Comparison of ENCODE assay signal across 8 cellular contexts in genomic region chr3:79086514-79086913, GRCh38.
DNase-seq lines count a peak whose midpoint lies in the region; ATAC-seq and TF ChIP-seq lines count a peak whose summit lies in the region.

No MANE protein-coding gene starts in this region.

- H3K4ac ChIP-seq in mesenchymal stem cell (ENCODE audit: low read depth in 1 of 2, low read length in 2 of 2): no peak overlapping the region

- TF ChIP-seq EP300 in Ishikawa (IDR thresholded peaks at IDR 0.05; ENCODE audit: borderline replicate concordance): no peak

- H3K27ac Mint-ChIP-seq in activated CD8-positive, alpha-beta memory T cell treated with anti-CD3 and anti-CD28 coated beads, Interleukin-2, amount 10 ng/mL, durations not matched to agents 7 days and 5 days: no peak overlapping the region
- no peak overlapping the region for H3K27ac Mint-ChIP-seq in CD4-positive, alpha-beta memory T cell

- no peak overlapping the region for H3K14ac ChIP-seq in mesenchymal stem cell (ENCODE audit: low read length in 2 of 2)

- H3K9me3 ChIP-seq in mesenchymal stem cell (ENCODE audit: control insufficient read depth, low read length): no peaks in the 10 kb centered on the region
- no peaks in the 10 kb centered on the region for H3K9me3 ChIP-seq in CD4-positive, alpha-beta memory T cell (ENCODE audit: control insufficient read depth in 1 of 2, low read length in 2 of 2)

- no peak overlapping the region for H2BK5ac ChIP-seq in mesenchymal stem cell (ENCODE audit: low read depth, low read length, poor library complexity, severe bottlenecking)

- peaks cover 3% of the 10 kb centered on the region for H3K9me3 Mint-ChIP-seq in activated CD8-positive, alpha-beta memory T cell treated with anti-CD3 and anti-CD28 coated beads, Interleukin-2, amount 10 ng/mL, durations not matched to agents 7 days and 5 days (ENCODE audit: low read depth)
- peaks cover 0 to 13% (median 4%) of the 10 kb centered on the region in 8 donors for H3K9me3 Mint-ChIP-seq in CD4-positive, alpha-beta memory T cell

- intact Hi-C loops in CD4-positive, alpha-beta memory T cell (cut with micrococcal nuclease): no loop called here

- no peaks in the 10 kb centered on the region for H3K27me3 ChIP-seq in mesenchymal stem cell (ENCODE audit: control insufficient read depth in 1 of 2, insufficient read depth in 1 of 2, low read length in 2 of 2)
- no peaks in the 10 kb centered on the region for H3K27me3 ChIP-seq in CD4-positive, alpha-beta memory T cell (ENCODE audit: insufficient read depth, low read length)

- H3K4me1 Mint-ChIP-seq in activated CD8-positive, alpha-beta memory T cell treated with anti-CD3 and anti-CD28 coated beads, Interleukin-2, amount 10 ng/mL, durations not matched to agents 7 days and 5 days: no peaks in the 10 kb centered on the region
- H3K4me1 Mint-ChIP-seq in CD4-positive, alpha-beta memory T cell: no peaks in the 10 kb centered on the region

- H3K4me2 ChIP-seq in mesenchymal stem cell (ENCODE audit: low read length, poor library complexity, severe bottlenecking): no peak overlapping the region

- no peaks in the 10 kb centered on the region for H3K79me1 ChIP-seq in mesenchymal stem cell (replicated peaks; ENCODE audit: low read length, poor library complexity, severe bottlenecking)

- H3K18ac ChIP-seq in mesenchymal stem cell (ENCODE audit: low read depth in 1 of 2, low read length in 2 of 2): no peak overlapping the region

- no peak overlapping the region for H2BK15ac ChIP-seq in mesenchymal stem cell (ENCODE audit: low read depth, poor library complexity, severe bottlenecking)

- peak; percentile 38 for DNase-seq in activated CD8-positive, alpha-beta memory T cell treated with anti-CD3 and anti-CD28 coated beads, Interleukin-2, amount 10 ng/mL, durations not matched to agents 7 days and 5 days
- no peak for DNase-seq in activated CD8-positive, alpha-beta memory T cell treated with anti-CD3 and anti-CD28 coated beads, Interleukin-2, amount 50 U/mL, for 4 hours
- DNase-seq in RPMI7951 (ENCODE audit: low read depth): peak; percentile 56
- peak; percentile 64 for DNase-seq in dedifferentiated amniotic fluid mesenchymal stem cell (ENCODE audit: extremely low spot score)
- DNase-seq in mesenchymal stem cell: peak; percentile 65
- no peak for DNase-seq in CD4-positive, alpha-beta memory T cell

- no peaks in the 10 kb centered on the region for H3K36me3 Mint-ChIP-seq in activated CD8-positive, alpha-beta memory T cell treated with anti-CD3 and anti-CD28 coated beads, Interleukin-2, amount 10 ng/mL, durations not matched to agents 7 days and 5 days
- no peaks in the 10 kb centered on the region for H3K36me3 Mint-ChIP-seq in CD4-positive, alpha-beta memory T cell

- no peak overlapping the region for H3K27ac ChIP-seq in mesenchymal stem cell (ENCODE audit: low read length, poor library complexity, severe bottlenecking)
- no peak overlapping the region for H3K27ac ChIP-seq in CD4-positive, alpha-beta memory T cell (ENCODE audit: low read depth, low read length)

- no peaks in the 10 kb centered on the region for H3K4me1 ChIP-seq in mesenchymal stem cell (ENCODE audit: control insufficient read depth, insufficient read depth, low read depth, low read length)
- H3K4me1 ChIP-seq in CD4-positive, alpha-beta memory T cell (ENCODE audit: insufficient read depth, low read length): no peaks in the 10 kb centered on the region

- no peak for ATAC-seq in activated CD8-positive, alpha-beta memory T cell treated with anti-CD3 and anti-CD28 coated beads, Interleukin-2, amount 10 ng/mL, durations not matched to agents 7 days and 5 days
- ATAC-seq in GM21723 (IDR thresholded peaks at IDR 0.05; ENCODE audit: unreplicated experiment): peak; percentile 97

- H3K4me3 ChIP-seq in mesenchymal stem cell (ENCODE audit: insufficient read depth in 1 of 2, low read depth in 1 of 2, low read length in 2 of 2): no peak overlapping the region
- no peak overlapping the region for H3K4me3 ChIP-seq in CD4-positive, alpha-beta memory T cell (ENCODE audit: low read length in 2 of 2)

- CTCF ChIA-PET in activated CD8-positive, alpha-beta memory T cell treated with anti-CD3 and anti-CD28 coated beads, Interleukin-2, amount 10 ng/mL, durations not matched to agents 7 days and 5 days (lab: Charles Lee): no interaction called here
- CTCF ChIA-PET in CD4-positive, alpha-beta memory T cell (lab: Charles Lee; ENCODE audit: partially characterized antibody): no interaction called here

- no peak overlapping the region for H2BK120ac ChIP-seq in mesenchymal stem cell (ENCODE audit: low read depth, low read length)

- no peak overlapping the region for H2BK12ac ChIP-seq in mesenchymal stem cell (ENCODE audit: low read length in 2 of 2)

- peak; percentile 72 for TF ChIP-seq RAD21 in Ishikawa (IDR thresholded peaks at IDR 0.05; ENCODE audit: low read depth)

- peak overlapping the region; percentile 24 for H3K9ac ChIP-seq in mesenchymal stem cell (ENCODE audit: low read length)

- H2AK5ac ChIP-seq in mesenchymal stem cell (ENCODE audit: low read length, severe bottlenecking): no peak overlapping the region

- no peaks in the 10 kb centered on the region for H3K27me3 Mint-ChIP-seq in activated CD8-positive, alpha-beta memory T cell treated with anti-CD3 and anti-CD28 coated beads, Interleukin-2, amount 10 ng/mL, durations not matched to agents 7 days and 5 days
- H3K27me3 Mint-ChIP-seq in CD4-positive, alpha-beta memory T cell: no peaks in the 10 kb centered on the region

- H4K8ac ChIP-seq in mesenchymal stem cell (ENCODE audit: low read length): no peak overlapping the region

- H3K23ac ChIP-seq in mesenchymal stem cell (ENCODE audit: low read length in 2 of 2): no peak overlapping the region

- POLR2A ChIA-PET in CD4-positive, alpha-beta memory T cell (lab: Charles Lee; ENCODE audit: partially characterized antibody): no interaction called here

- H4K91ac ChIP-seq in mesenchymal stem cell (ENCODE audit: low read length): no peak overlapping the region

- no peak overlapping the region for H3K4me3 Mint-ChIP-seq in activated CD8-positive, alpha-beta memory T cell treated with anti-CD3 and anti-CD28 coated beads, Interleukin-2, amount 10 ng/mL, durations not matched to agents 7 days and 5 days
- no peak overlapping the region for H3K4me3 Mint-ChIP-seq in CD4-positive, alpha-beta memory T cell

- WGBS in mesenchymal stem cell: 0% methylated on average over 3 of the region's 6 CpGs

- no peak overlapping the region for H2AFZ ChIP-seq in mesenchymal stem cell (ENCODE audit: low read depth, low read length)

- H3K36me3 ChIP-seq in mesenchymal stem cell (ENCODE audit: control insufficient read depth in 1 of 2, insufficient read depth in 2 of 2, low read depth in 1 of 2, low read length in 2 of 2): no peaks in the 10 kb centered on the region
- no peaks in the 10 kb centered on the region for H3K36me3 ChIP-seq in CD4-positive, alpha-beta memory T cell (ENCODE audit: insufficient read depth, low read length)

TF ChIP-seq in Ishikawa, 13 proteins besides CTCF, POLR2A, EP300 and RAD21:
- TF ChIP-seq, protein P1, sequence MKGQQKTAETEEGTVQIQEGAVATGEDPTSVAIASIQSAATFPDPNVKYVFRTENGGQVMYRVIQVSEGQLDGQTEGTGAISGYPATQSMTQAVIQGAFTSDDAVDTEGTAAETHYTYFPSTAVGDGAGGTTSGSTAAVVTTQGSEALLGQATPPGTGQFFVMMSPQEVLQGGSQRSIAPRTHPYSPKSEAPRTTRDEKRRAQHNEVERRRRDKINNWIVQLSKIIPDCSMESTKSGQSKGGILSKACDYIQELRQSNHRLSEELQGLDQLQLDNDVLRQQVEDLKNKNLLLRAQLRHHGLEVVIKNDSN (IDR thresholded peaks at IDR 0.05): no peak
- 0 out of 2 replicates have a peak, but pooled peaks have one; percentile 20 for TF ChIP-seq CEBPB (IDR thresholded peaks at IDR 0.05)
- TF ChIP-seq, protein P2, sequence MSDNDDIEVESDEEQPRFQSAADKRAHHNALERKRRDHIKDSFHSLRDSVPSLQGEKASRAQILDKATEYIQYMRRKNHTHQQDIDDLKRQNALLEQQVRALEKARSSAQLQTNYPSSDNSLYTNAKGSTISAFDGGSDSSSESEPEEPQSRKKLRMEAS (IDR thresholded peaks at IDR 0.05): no peak

Comparison
In these comparisons a context has a peak if more than half of its experiments do, and no peak if none do; other contexts are left out.
1. DNase-seq: peak in activated CD8-positive, alpha-beta memory T cell treated with anti-CD3 and anti-CD28 coated beads, Interleukin-2, amount 10 ng/mL, durations not matched to agents 7 days and 5 days (single experiment), RPMI7951 (single experiment), dedifferentiated amniotic fluid mesenchymal stem cell (single experiment) and mesenchymal stem cell (single experiment); none in activated CD8-positive, alpha-beta memory T cell treated with anti-CD3 and anti-CD28 coated beads, Interleukin-2, amount 50 U/mL, for 4 hours (single experiment) and CD4-positive, alpha-beta memory T cell (0 of 5).